Comparison of ENCODE assay signal across 14 cellular contexts in genomic region chr3:16055606-16056209, GRCh38.
DNase-seq lines count a peak whose midpoint lies in the region; ATAC-seq and TF ChIP-seq lines count a peak whose summit lies in the region.
"Had no signal": no experiment of that assay in that cellular context is flagged by ENCODE, and none has a peak within 500 bp of the region (broad histone marks: within the 10 kb centered on the region; RNA-seq: fewer than 3 reads in every experiment).

No MANE protein-coding gene starts in this region.

- H3K27me3 ChIP-seq in left ventricle myocardium inferior (ENCODE audit: low read depth) = no peaks in the 10 kb centered on the region
- no peaks in the 10 kb centered on the region for H3K27me3 ChIP-seq in vagina

- TF ChIP-seq POLR2A in vagina (IDR thresholded peaks at IDR 0.05) = no peak

- peaks cover 37% of the 10 kb centered on the region for H3K4me1 ChIP-seq in left ventricle myocardium inferior
- peaks cover 25% of the 10 kb centered on the region for H3K4me1 ChIP-seq in vagina

- ATAC-seq in left cardiac atrium (no peak), GM21529 (IDR thresholded peaks at IDR 0.05; ENCODE audit: unreplicated experiment) (no peak)

- H3K9me3 ChIP-seq in left ventricle myocardium inferior (replicated peaks) (no peaks in the 10 kb centered on the region), vagina (no peaks in the 10 kb centered on the region)

- intact Hi-C loops in left ventricle myocardium inferior (cut with micrococcal nuclease) = no loop called here
- intact Hi-C loops in left cardiac atrium (cut with DNase I) = no loop called here
- intact Hi-C loops in vagina (cut with DNase I) = loop anchor here (5.0 kb wide), 1 partner anchor 77 kb away; no protein-coding TSS in a partner anchor

- DNase-seq in left ventricle myocardium inferior (no peak), left cardiac atrium (no peak), fibroblast of the aortic adventitia (ENCODE audit: low read depth) (peak; percentile 68), pons (ENCODE audit: low spot score) (peak; percentile 35), vagina (ENCODE audit: extremely low spot score in 2 of 2) (no peak), SKM-1 (lab: John Stamatoyannopoulos, UW; ENCODE audit: unreplicated experiment) (no peak), SIG-M5 (lab: John Stamatoyannopoulos, UW) (no peak)
- DNase-seq: activated CD4-positive, alpha-beta T cell treated with anti-CD3 and anti-CD28 coated beads, Interleukin-2, amount 50 U/mL, for 4 hours; activated gamma-delta T cell; central memory CD4-positive, alpha-beta T cell; NCI-H1105; T1000 had no signal

- H3K4me3 ChIP-seq in left ventricle myocardium inferior = no peak overlapping the region
- peak overlapping the region; percentile 1 for H3K4me3 ChIP-seq in fibroblast of the aortic adventitia (ENCODE audit: low read depth, low read length)
- no peak overlapping the region for H3K4me3 ChIP-seq in vagina
- H3K4me3 ChIP-seq: smooth muscle cell had no signal

- H3K27ac ChIP-seq in left ventricle myocardium inferior (replicated peaks) (peak overlapping the region; percentile 73), vagina (peak overlapping the region; percentile 79)

- H3K36me3 ChIP-seq in left ventricle myocardium inferior (no peaks in the 10 kb centered on the region), vagina (no peaks in the 10 kb centered on the region)

- TF ChIP-seq CTCF in left ventricle myocardium inferior (IDR thresholded peaks at IDR 0.05; ENCODE audit: borderline replicate concordance) (no peak), fibroblast of the aortic adventitia (IDR thresholded peaks at IDR 0.05; ENCODE audit: insufficient read depth, low read length) (no peak), vagina (IDR thresholded peaks at IDR 0.05) (no peak)

Comparison
In these comparisons a context has a peak if more than half of its experiments do, and no peak if none do; other contexts are left out.
1. DNase-seq: peak in fibroblast of the aortic adventitia (single experiment) and pons (single experiment); none in left ventricle myocardium inferior (single experiment), left cardiac atrium (single experiment), vagina (0 of 2), SKM-1 (single experiment) and SIG-M5 (single experiment).